In the genomic region with DNA sequence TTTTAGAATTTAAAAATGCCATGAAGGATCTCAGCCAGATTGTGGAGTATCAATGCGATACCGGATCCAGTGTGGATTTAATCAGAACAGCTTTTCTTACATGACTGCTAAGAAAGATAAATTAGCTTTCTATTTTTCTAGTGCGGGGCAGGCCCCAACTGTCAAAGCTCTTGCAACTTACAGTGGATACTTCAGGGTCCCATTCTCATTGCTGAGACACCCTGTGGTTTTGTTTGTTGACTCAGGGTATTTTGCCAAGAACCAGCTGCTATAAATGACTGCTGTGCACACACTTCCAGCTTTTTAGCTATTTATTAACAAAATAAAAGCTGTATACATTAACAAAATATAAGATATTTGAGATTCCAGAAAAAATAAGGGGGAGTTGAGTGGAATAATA, we compare ENCODE assay signal across 11 cellular contexts.
A peak's percentile ranks its signal among the peaks of the same experiment; 100 is the strongest.
DNase-seq lines count a peak whose midpoint lies in the region; ATAC-seq and TF ChIP-seq lines count a peak whose summit lies in the region.
"Had no signal": no experiment of that assay in that cellular context is flagged by ENCODE, and none has a peak within 500 bp of the region (broad histone marks: within the 10 kb centered on the region; RNA-seq: fewer than 3 reads in every experiment).

No MANE protein-coding gene starts in this region.

- H3K4me1 ChIP-seq in HEK293 (ENCODE audit: control insufficient read depth, insufficient read depth, low read length) (peaks cover 7% of the 10 kb centered on the region; the same call in 1 of the 2 replicates), skeletal muscle satellite cell (ENCODE audit: control insufficient read depth, insufficient read depth, low read length) (peaks cover 21% of the 10 kb centered on the region)

- H3K9ac ChIP-seq in skeletal muscle satellite cell (ENCODE audit: low read depth, low read length): peak overlapping the region; percentile 27

- peak overlapping the region; percentile 38 for H3K4me2 ChIP-seq in skeletal muscle satellite cell (ENCODE audit: low read length)

- no peak overlapping the region for H3K27ac ChIP-seq in HEK293 (ENCODE audit: extremely low read depth, low read depth, low read length)
- H3K27ac ChIP-seq: lower lobe of right lung had no signal

- POLR2A ChIA-PET in HEK293 (lab: Yijun Ruan, JAX): no interaction called here

- H3K4me3 ChIP-seq in HEK293 (ENCODE audit: low read depth, low read length): no peak overlapping the region
- H3K4me3 ChIP-seq in cardiac fibroblast (replicated peaks in 1 of 2; ENCODE audit: low read depth in 2 of 2, low read length in 2 of 2): no peak overlapping the region
- no peak overlapping the region for H3K4me3 ChIP-seq in skeletal muscle satellite cell (ENCODE audit: low read length)
- H3K4me3 ChIP-seq: lower lobe of right lung had no signal

- no peak for ATAC-seq in esophagus mucosa
- ATAC-seq: activated CD4-positive, alpha-beta T cell treated with anti-CD3 and anti-CD28 coated beads for 36 hours; lower lobe of right lung had no signal

- H3K27me3 ChIP-seq in skeletal muscle satellite cell (ENCODE audit: control insufficient read depth, insufficient read depth, low read length): no peaks in the 10 kb centered on the region

- TF ChIP-seq CTCF in HEK293 (tag by site-specific recombination; IDR thresholded peaks at IDR 0.05): no peak
- no peak for TF ChIP-seq CTCF in cardiac fibroblast (IDR thresholded peaks at IDR 0.05; ENCODE audit: low read depth, low read length)

- no peaks in the 10 kb centered on the region for H3K9me3 ChIP-seq in HEK293 (ENCODE audit: control insufficient read depth, insufficient read depth, low read depth, low read length)
- H3K9me3 ChIP-seq in skeletal muscle satellite cell (replicated peaks; ENCODE audit: low read length): no peaks in the 10 kb centered on the region
- H3K9me3 ChIP-seq: lower lobe of right lung had no signal

- CTCF ChIA-PET in HEK293 (lab: Yijun Ruan, JAX): interaction anchor here (0.7 to 4.1 kb wide), 7 partner anchors 35 to 621 kb away, joined by 3 to 44 read pairs (median 4); no protein-coding TSS in a partner anchor

- H3K36me3 ChIP-seq in HEK293 (ENCODE audit: control insufficient read depth in 2 of 2, insufficient read depth in 1 of 2, low read length in 2 of 2) (peaks cover 0 to 9% of the 10 kb centered on the region in 2 experiments; a peak in 1 of 3 replicates), skeletal muscle satellite cell (ENCODE audit: insufficient read depth, low read length) (peaks cover 5% of the 10 kb centered on the region)

- DNase-seq in NCI-H345 (lab: John Stamatoyannopoulos, UW) (peak; percentile 76), cardiac fibroblast (ENCODE audit: low read depth in 2 of 2) (peak; percentile 54 to 70), anterior cingulate cortex (lab: John Stamatoyannopoulos, UW) (no peak)
- DNase-seq in stimulated activated CD4-positive, alpha-beta T cell treated with anti-CD3 and anti-CD28 coated beads, Interleukin-4, amount 100 ng/mL, for 4 hours: no peak
- DNase-seq: activated CD4-positive, alpha-beta T cell treated with anti-CD3 and anti-CD28 coated beads for 36 hours; activated naive CD4-positive, alpha-beta T cell treated with anti-CD3 and anti-CD28 coated beads, Interleukin-2, amount 50 U/mL, for 16 hours; lower lobe of right lung; retina had no signal

TF ChIP-seq in HEK293, 187 proteins besides CTCF, POLR2A, EP300 and RAD21:
- no peak for TF ChIP-seq ZNF341 (tag by site-specific recombination; IDR thresholded peaks at IDR 0.05; ENCODE audit: low read depth)
- TF ChIP-seq FEZF1 (tag by site-specific recombination; IDR thresholded peaks at IDR 0.05): peak; percentile 75
- TF ChIP-seq ZBTB8A (tag by site-specific recombination; IDR thresholded peaks at IDR 0.05): 0 out of 2 replicates have a peak, but pooled peaks have one; percentile 6
- peak; percentile 73 for TF ChIP-seq ZIC2 (tag by site-specific recombination; IDR thresholded peaks at IDR 0.05)
- TF ChIP-seq, protein P1, sequence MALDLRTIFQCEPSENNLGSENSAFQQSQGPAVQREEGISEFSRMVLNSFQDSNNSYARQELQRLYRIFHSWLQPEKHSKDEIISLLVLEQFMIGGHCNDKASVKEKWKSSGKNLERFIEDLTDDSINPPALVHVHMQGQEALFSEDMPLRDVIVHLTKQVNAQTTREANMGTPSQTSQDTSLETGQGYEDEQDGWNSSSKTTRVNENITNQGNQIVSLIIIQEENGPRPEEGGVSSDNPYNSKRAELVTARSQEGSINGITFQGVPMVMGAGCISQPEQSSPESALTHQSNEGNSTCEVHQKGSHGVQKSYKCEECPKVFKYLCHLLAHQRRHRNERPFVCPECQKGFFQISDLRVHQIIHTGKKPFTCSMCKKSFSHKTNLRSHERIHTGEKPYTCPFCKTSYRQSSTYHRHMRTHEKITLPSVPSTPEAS (tag by site-specific recombination; IDR thresholded peaks at IDR 0.05): 0 out of 2 replicates have a peak, but pooled peaks have one; percentile 30
- 0 out of 2 replicates have a peak, but pooled peaks have one; percentile 58 for TF ChIP-seq ZSCAN30 (tag by site-specific recombination; IDR thresholded peaks at IDR 0.05)
- TF ChIP-seq ZNF292 (tag by site-specific recombination; IDR thresholded peaks at IDR 0.05; ENCODE audit: borderline replicate concordance, low read depth): no peak
- TF ChIP-seq IKZF3 (tag by site-specific recombination; IDR thresholded peaks at IDR 0.05): 0 out of 2 replicates have a peak, but pooled peaks have one; percentile 53
- peak; percentile 44; the same call in 1 of the 2 replicates for TF ChIP-seq ZEB2 (tag by site-specific recombination; IDR thresholded peaks at IDR 0.05)
- peak; percentile 73 for TF ChIP-seq ZNF843 (tag by site-specific recombination; IDR thresholded peaks at IDR 0.05)
- TF ChIP-seq ZNF423 (tag by site-specific recombination; IDR thresholded peaks at IDR 0.05): no peak
- TF ChIP-seq, protein P2, sequence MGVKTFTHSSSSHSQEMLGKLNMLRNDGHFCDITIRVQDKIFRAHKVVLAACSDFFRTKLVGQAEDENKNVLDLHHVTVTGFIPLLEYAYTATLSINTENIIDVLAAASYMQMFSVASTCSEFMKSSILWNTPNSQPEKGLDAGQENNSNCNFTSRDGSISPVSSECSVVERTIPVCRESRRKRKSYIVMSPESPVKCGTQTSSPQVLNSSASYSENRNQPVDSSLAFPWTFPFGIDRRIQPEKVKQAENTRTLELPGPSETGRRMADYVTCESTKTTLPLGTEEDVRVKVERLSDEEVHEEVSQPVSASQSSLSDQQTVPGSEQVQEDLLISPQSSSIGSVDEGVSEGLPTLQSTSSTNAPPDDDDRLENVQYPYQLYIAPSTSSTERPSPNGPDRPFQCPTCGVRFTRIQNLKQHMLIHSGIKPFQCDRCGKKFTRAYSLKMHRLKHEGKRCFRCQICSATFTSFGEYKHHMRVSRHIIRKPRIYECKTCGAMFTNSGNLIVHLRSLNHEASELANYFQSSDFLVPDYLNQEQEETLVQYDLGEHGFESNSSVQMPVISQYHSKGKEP (tag by site-specific recombination; IDR thresholded peaks at IDR 0.05): peak; percentile 57; the same call in 1 of the 2 replicates
- peak; percentile 34; the same call in 1 of the 2 replicates for TF ChIP-seq ZNF24 (tag by site-specific recombination; IDR thresholded peaks at IDR 0.05)
- 0 out of 2 replicates have a peak, but pooled peaks have one; percentile 35 for TF ChIP-seq TCF7L2 (IDR thresholded peaks at IDR 0.05; ENCODE audit: borderline replicate concordance, low read depth, low read length)
- TF ChIP-seq PRDM6 (tag by site-specific recombination; IDR thresholded peaks at IDR 0.05): peak; percentile 86

Comparison
In these comparisons a context has a peak if more than half of its experiments do, and no peak if none do; other contexts are left out.
1. DNase-seq: peak in NCI-H345 (single experiment) and cardiac fibroblast (2 of 2); none in anterior cingulate cortex (0 of 58) and stimulated activated CD4-positive, alpha-beta T cell treated with anti-CD3 and anti-CD28 coated beads, Interleukin-4, amount 100 ng/mL, for 4 hours (0 of 2).